ENCODE assay signal across 32 cellular contexts in the genomic region with DNA sequence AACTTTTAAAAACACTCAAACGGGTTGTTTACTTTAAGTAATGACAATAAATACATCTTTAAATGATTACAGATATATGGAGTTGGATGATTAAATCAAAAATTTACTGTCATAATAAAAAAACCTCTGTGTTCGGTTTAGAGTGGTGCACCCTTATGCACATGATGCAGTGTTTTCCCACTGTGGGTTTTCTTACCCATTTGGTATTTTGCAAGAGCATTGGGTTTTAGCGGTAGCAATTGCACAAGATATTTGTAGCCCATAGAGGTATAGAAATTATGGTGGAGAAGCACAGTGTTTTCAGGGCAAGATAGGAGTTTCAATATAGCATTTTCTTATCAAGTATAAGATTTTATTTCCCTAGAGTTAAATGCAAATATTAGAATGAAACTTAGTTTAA.
"Had no signal": no experiment of that assay in that cellular context is flagged by ENCODE, and none has a peak within 500 bp of the region (broad histone marks: within the 10 kb centered on the region; RNA-seq: fewer than 3 reads in every experiment).

No MANE protein-coding gene starts in this region.

- DNase-seq: activated CD4-positive, alpha-beta T cell treated with anti-CD3 and anti-CD28 coated beads, Interleukin-2, amount 10 ng/mL, durations not matched to agents 24 days and 14 days; activated CD4-positive, alpha-beta T cell treated with anti-CD3 and anti-CD28 coated beads, Interleukin-2, amount 50 U/mL, for 4 hours; activated CD8-positive, alpha-beta T cell treated with anti-CD3 and anti-CD28 coated beads for 36 hours; activated effector memory CD4-positive, alpha-beta T cell treated with anti-CD3 and anti-CD28 coated beads, Interleukin-2, amount 50 U/mL, for 16 hours; activated naive CD4-positive, alpha-beta T cell; activated naive CD4-positive, alpha-beta T cell treated with anti-CD3 and anti-CD28 coated beads, Interleukin-2, amount 50 U/mL, for 16 hours; activated naive CD8-positive, alpha-beta T cell treated with anti-CD3 and anti-CD28 coated beads for 36 hours; activated T-cell treated with anti-CD3 and anti-CD28 coated beads, Interleukin-2, amount 50 U/mL, for 1 hour; activated T-cell treated with anti-CD3 and anti-CD28 coated beads, Interleukin-2, amount 50 U/mL, for 72 hours; amniotic stem cell; aorta; brain microvascular endothelial cell; central memory CD4-positive, alpha-beta T cell; Kasumi-1; KG1; MG63; NCI-H1092 treated with DMSO at 0.1 percent for 48 hours; NCI-H1417; NCI-H1694; NCI-H1930; NCI-H2081 treated with DMSO at 0.1 percent for 48 hours; NCI-H345; NCI-H524 treated with DMSO at 0.1 percent for 48 hours; NCI-H748 treated with DMSO at 0.1 percent for 48 hours; NK-92 treated with Interleukin-12 subunit alpha and Interleukin-12 subunit beta, amount 100 ng/mL, for 24 hours; PC-9; SJCRH30; T1000 had no signal

- H3K4me3 ChIP-seq: MG63, PC-9, SJCRH30, SK-N-MC had no signal

- H3K27me3 Mint-ChIP-seq: activated CD4-positive, alpha-beta T cell treated with anti-CD3 and anti-CD28 coated beads, Interleukin-2, amount 10 ng/mL, durations not matched to agents 24 days and 14 days; activated CD8-positive, alpha-beta T cell treated with anti-CD3 and anti-CD28 coated beads for 36 hours; activated naive CD8-positive, alpha-beta T cell treated with anti-CD3 and anti-CD28 coated beads for 36 hours; activated T-helper 17 cell treated with anti-CD3 and anti-CD28 coated beads, Interleukin-2, amount 50 U/mL, for 72 hours had no signal

- H3K36me3 Mint-ChIP-seq: activated naive CD8-positive, alpha-beta T cell treated with anti-CD3 and anti-CD28 coated beads for 36 hours had no signal

- H3K4me1 Mint-ChIP-seq: activated CD4-positive, alpha-beta T cell treated with anti-CD3 and anti-CD28 coated beads, Interleukin-2, amount 10 ng/mL, durations not matched to agents 24 days and 14 days; activated naive CD8-positive, alpha-beta T cell treated with anti-CD3 and anti-CD28 coated beads for 36 hours; activated T-helper 17 cell treated with anti-CD3 and anti-CD28 coated beads, Interleukin-2, amount 50 U/mL, for 72 hours had no signal

- H3K27ac Mint-ChIP-seq: activated CD4-positive, alpha-beta T cell treated with anti-CD3 and anti-CD28 coated beads, Interleukin-2, amount 10 ng/mL, durations not matched to agents 24 days and 14 days; activated CD8-positive, alpha-beta T cell treated with anti-CD3 and anti-CD28 coated beads for 36 hours; activated naive CD8-positive, alpha-beta T cell treated with anti-CD3 and anti-CD28 coated beads for 36 hours; activated T-cell treated with anti-CD3 and anti-CD28 coated beads, Interleukin-2, amount 50 U/mL, for 72 hours; activated T-helper 17 cell treated with anti-CD3 and anti-CD28 coated beads, Interleukin-2, amount 50 U/mL, for 72 hours had no signal

- H3K27me3 ChIP-seq: brain microvascular endothelial cell, MG63, SJCRH30 had no signal

- H3K4me3 Mint-ChIP-seq: activated CD4-positive, alpha-beta T cell treated with anti-CD3 and anti-CD28 coated beads, Interleukin-2, amount 10 ng/mL, durations not matched to agents 24 days and 14 days; activated CD8-positive, alpha-beta T cell treated with anti-CD3 and anti-CD28 coated beads for 36 hours; activated naive CD8-positive, alpha-beta T cell treated with anti-CD3 and anti-CD28 coated beads for 36 hours; activated T-cell treated with anti-CD3 and anti-CD28 coated beads, Interleukin-2, amount 50 U/mL, for 72 hours; activated T-helper 17 cell treated with anti-CD3 and anti-CD28 coated beads, Interleukin-2, amount 50 U/mL, for 72 hours had no signal

- H3K27ac ChIP-seq: brain microvascular endothelial cell, PC-9, RWPE1, SJCRH30, SK-N-MC had no signal

- ATAC-seq: activated CD8-positive, alpha-beta T cell treated with anti-CD3 and anti-CD28 coated beads for 36 hours; activated T-cell treated with anti-CD3 and anti-CD28 coated beads, Interleukin-2, amount 50 U/mL, for 72 hours; activated T-helper 17 cell treated with anti-CD3 and anti-CD28 coated beads, Interleukin-2, amount 50 U/mL, for 72 hours; Right ventricle myocardium inferior had no signal

- H3K9me3 Mint-ChIP-seq: activated CD4-positive, alpha-beta T cell treated with anti-CD3 and anti-CD28 coated beads, Interleukin-2, amount 10 ng/mL, durations not matched to agents 24 days and 14 days; activated CD8-positive, alpha-beta T cell treated with anti-CD3 and anti-CD28 coated beads for 36 hours; activated naive CD8-positive, alpha-beta T cell treated with anti-CD3 and anti-CD28 coated beads for 36 hours; activated T-cell treated with anti-CD3 and anti-CD28 coated beads, Interleukin-2, amount 50 U/mL, for 72 hours; activated T-helper 17 cell treated with anti-CD3 and anti-CD28 coated beads, Interleukin-2, amount 50 U/mL, for 72 hours had no signal
